Comparison of ENCODE assay signal across 38 cellular contexts in the genomic region with DNA sequence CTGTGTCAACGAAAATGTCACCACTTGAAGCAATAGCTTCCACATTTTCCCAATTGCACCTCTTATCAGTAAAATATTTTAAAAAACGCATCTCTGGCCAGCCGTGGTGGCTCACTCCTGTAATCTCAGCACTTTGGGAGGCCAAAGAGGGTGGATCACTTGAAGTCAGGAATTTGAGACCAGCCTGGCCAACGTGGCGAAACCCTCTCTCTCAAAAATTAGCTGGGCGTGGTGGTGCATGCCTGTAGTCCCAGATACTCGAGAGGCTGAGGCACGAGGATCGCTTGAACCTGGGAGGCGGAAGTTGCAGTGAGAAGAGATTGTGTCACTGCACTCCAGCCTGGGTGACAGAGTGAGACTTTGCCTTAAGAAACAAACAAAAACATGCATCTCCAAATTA.
"Had no signal": no experiment of that assay in that cellular context is flagged by ENCODE, and none has a peak within 500 bp of the region (broad histone marks: within the 10 kb centered on the region; RNA-seq: fewer than 3 reads in every experiment).

No MANE protein-coding gene starts in this region.

- H3K27me3 Mint-ChIP-seq: activated naive CD4-positive, alpha-beta T cell treated with anti-CD3 and anti-CD28 coated beads, Interleukin-2, amount 10 ng/mL, durations not matched to agents 7 days and 5 days; brain had no signal

- ATAC-seq: activated naive CD4-positive, alpha-beta T cell treated with anti-CD3 and anti-CD28 coated beads, Interleukin-2, amount 50 U/mL, for 72 hours; activated naive CD8-positive, alpha-beta T cell treated with anti-CD3 and anti-CD28 coated beads, Interleukin-2, amount 50 U/mL, for 24 hours; activated T-cell treated with anti-CD3 and anti-CD28 coated beads, Interleukin-2, amount 50 U/mL, for 4 hours; activated T-cell treated with anti-CD3 and anti-CD28 coated beads, Interleukin-2, amount 50 U/mL, for 72 hours; activated T-helper 17 cell treated with anti-CD3 and anti-CD28 coated beads, Interleukin-2, amount 50 U/mL, for 72 hours; body of pancreas had no signal

- H3K4me3 Mint-ChIP-seq: activated naive CD4-positive, alpha-beta T cell treated with anti-CD3 and anti-CD28 coated beads for 36 hours; activated naive CD4-positive, alpha-beta T cell treated with anti-CD3 and anti-CD28 coated beads, Interleukin-2, amount 10 ng/mL, durations not matched to agents 7 days and 5 days; activated naive CD4-positive, alpha-beta T cell treated with anti-CD3 and anti-CD28 coated beads, Interleukin-2, amount 50 U/mL, for 24 hours; activated naive CD8-positive, alpha-beta T cell; activated naive CD8-positive, alpha-beta T cell treated with anti-CD3 and anti-CD28 coated beads for 36 hours; activated naive CD8-positive, alpha-beta T cell treated with anti-CD3 and anti-CD28 coated beads, Interleukin-2, amount 10 ng/mL, durations not matched to agents 7 days and 5 days; activated naive CD8-positive, alpha-beta T cell treated with anti-CD3 and anti-CD28 coated beads, Interleukin-2, amount 50 U/mL, for 24 hours; activated T-cell treated with anti-CD3 and anti-CD28 coated beads, Interleukin-2, amount 50 U/mL, for 24 hours; activated T-cell treated with anti-CD3 and anti-CD28 coated beads, Interleukin-2, amount 50 U/mL, for 4 hours; activated T-cell treated with anti-CD3 and anti-CD28 coated beads, Interleukin-2, amount 50 U/mL, for 72 hours; activated T-helper 1 cell treated with anti-CD3 and anti-CD28 coated beads, Interleukin-12 subunit alpha, Interleukin-12 subunit beta, Interleukin-2, Interleukin-4 antibody, amounts not matched to agents 30 ng/mL and 10 ng/mL and 1 ng/mL, durations not matched to agents 14 hours and 24 hours and 36 hours; activated T-helper 17 cell treated with anti-CD3 and anti-CD28 coated beads, Interleukin-2, amount 50 U/mL, for 72 hours; brain; central memory CD8-positive, alpha-beta T cell had no signal

- H3K4me1 Mint-ChIP-seq: activated naive CD4-positive, alpha-beta T cell treated with anti-CD3 and anti-CD28 coated beads, Interleukin-2, amount 10 ng/mL, durations not matched to agents 7 days and 5 days; activated naive CD4-positive, alpha-beta T cell treated with anti-CD3 and anti-CD28 coated beads, Interleukin-2, amount 50 U/mL, for 24 hours; activated naive CD8-positive, alpha-beta T cell treated with anti-CD3 and anti-CD28 coated beads for 36 hours; activated naive CD8-positive, alpha-beta T cell treated with anti-CD3 and anti-CD28 coated beads, Interleukin-2, amount 10 ng/mL, durations not matched to agents 7 days and 5 days; activated naive CD8-positive, alpha-beta T cell treated with anti-CD3 and anti-CD28 coated beads, Interleukin-2, amount 50 U/mL, for 24 hours; activated T-helper 17 cell treated with anti-CD3 and anti-CD28 coated beads, Interleukin-2, amount 50 U/mL, for 72 hours; brain; central memory CD8-positive, alpha-beta T cell had no signal

- H3K36me3 ChIP-seq: adrenal gland, ascending aorta, brain microvascular endothelial cell, cardiac muscle cell had no signal

- H3K27ac ChIP-seq: adrenal gland, ascending aorta, body of pancreas, brain microvascular endothelial cell, breast epithelium, cardiac muscle cell had no signal

- H3K9me3 ChIP-seq: adrenal gland, body of pancreas had no signal

- DNase-seq: activated effector memory CD4-positive, alpha-beta T cell treated with anti-CD3 and anti-CD28 coated beads, Interleukin-2, amount 50 U/mL, for 16 hours; activated effector memory CD4-positive, alpha-beta T cell treated with Interleukin-2 at 50 U/mL for 16 hours; activated gamma-delta T cell; activated gamma-delta T cell treated with Interleukin-2 at 50 U/mL for 16 hours; activated naive CD4-positive, alpha-beta T cell; activated naive CD4-positive, alpha-beta T cell treated with anti-CD3 and anti-CD28 coated beads for 36 hours; activated naive CD4-positive, alpha-beta T cell treated with anti-CD3 and anti-CD28 coated beads, Interleukin-2, amount 10 ng/mL, durations not matched to agents 7 days and 5 days; activated naive CD4-positive, alpha-beta T cell treated with anti-CD3 and anti-CD28 coated beads, Interleukin-2, amount 50 U/mL, for 16 hours; activated naive CD4-positive, alpha-beta T cell treated with Interleukin-2 at 50 U/mL for 16 hours; activated naive CD8-positive, alpha-beta T cell treated with anti-CD3 and anti-CD28 coated beads for 36 hours; activated naive CD8-positive, alpha-beta T cell treated with anti-CD3 and anti-CD28 coated beads, Interleukin-2, amount 10 ng/mL, durations not matched to agents 7 days and 5 days; activated naive CD8-positive, alpha-beta T cell treated with anti-CD3 and anti-CD28 coated beads, Interleukin-2, amount 50 U/mL, for 24 hours; activated T-cell treated with anti-CD3 and anti-CD28 coated beads, Interleukin-2, amount 50 U/mL, for 1 hour; activated T-cell treated with anti-CD3 and anti-CD28 coated beads, Interleukin-2, amount 50 U/mL, for 24 hours; activated T-cell treated with anti-CD3 and anti-CD28 coated beads, Interleukin-2, amount 50 U/mL, for 4 hours; activated T-cell treated with anti-CD3 and anti-CD28 coated beads, Interleukin-2, amount 50 U/mL, for 48 hours; activated T-cell treated with anti-CD3 and anti-CD28 coated beads, Interleukin-2, amount 50 U/mL, for 72 hours; adrenal gland; amniotic stem cell; amygdala; anterior cingulate cortex; aorta; body of pancreas; brain microvascular endothelial cell; caudate nucleus; central memory CD4-positive, alpha-beta T cell; cerebellar nuclear complex had no signal

- H3K4me1 ChIP-seq: adrenal gland, ascending aorta, body of pancreas, breast epithelium had no signal

- H3K27ac Mint-ChIP-seq: activated naive CD4-positive, alpha-beta T cell treated with anti-CD3 and anti-CD28 coated beads for 36 hours; activated naive CD4-positive, alpha-beta T cell treated with anti-CD3 and anti-CD28 coated beads, Interleukin-2, amount 10 ng/mL, durations not matched to agents 7 days and 5 days; activated naive CD4-positive, alpha-beta T cell treated with anti-CD3 and anti-CD28 coated beads, Interleukin-2, amount 50 U/mL, for 24 hours; activated naive CD4-positive, alpha-beta T cell treated with anti-CD3 and anti-CD28 coated beads, Interleukin-2, amount 50 U/mL, for 72 hours; activated naive CD8-positive, alpha-beta T cell; activated naive CD8-positive, alpha-beta T cell treated with anti-CD3 and anti-CD28 coated beads for 36 hours; activated naive CD8-positive, alpha-beta T cell treated with anti-CD3 and anti-CD28 coated beads, Interleukin-2, amount 10 ng/mL, durations not matched to agents 7 days and 5 days; activated naive CD8-positive, alpha-beta T cell treated with anti-CD3 and anti-CD28 coated beads, Interleukin-2, amount 50 U/mL, for 24 hours; activated T-cell treated with anti-CD3 and anti-CD28 coated beads, Interleukin-2, amount 50 U/mL, for 24 hours; activated T-cell treated with anti-CD3 and anti-CD28 coated beads, Interleukin-2, amount 50 U/mL, for 72 hours; activated T-helper 1 cell treated with anti-CD3 and anti-CD28 coated beads, Interleukin-12 subunit alpha, Interleukin-12 subunit beta, Interleukin-2, Interleukin-4 antibody, amounts not matched to agents 30 ng/mL and 10 ng/mL and 1 ng/mL, durations not matched to agents 14 hours and 24 hours and 36 hours; activated T-helper 17 cell treated with anti-CD3 and anti-CD28 coated beads, Interleukin-2, amount 50 U/mL, for 72 hours; activated T-helper 2 cell treated with anti-CD3 and anti-CD28 coated beads, Interferon-gamma antibody, Interleukin-2, Interleukin-4, amounts not matched to agents 10 μg/mL and 5 μg/mL and 100 μg/mL, durations not matched to agents 14 hours and 24 hours and 36 hours; brain had no signal

- H3K4me3 ChIP-seq: adrenal gland, ascending aorta, body of pancreas, breast epithelium, cardiac muscle cell had no signal

- H3K27me3 ChIP-seq: adrenal gland, ascending aorta, body of pancreas, brain microvascular endothelial cell, breast epithelium, cardiac muscle cell had no signal

- H3K36me3 Mint-ChIP-seq: activated naive CD4-positive, alpha-beta T cell treated with anti-CD3 and anti-CD28 coated beads, Interleukin-2, amount 10 ng/mL, durations not matched to agents 7 days and 5 days; activated naive CD4-positive, alpha-beta T cell treated with anti-CD3 and anti-CD28 coated beads, Interleukin-2, amount 50 U/mL, for 24 hours; activated naive CD4-positive, alpha-beta T cell treated with anti-CD3 and anti-CD28 coated beads, Interleukin-2, amount 50 U/mL, for 72 hours; activated naive CD8-positive, alpha-beta T cell treated with anti-CD3 and anti-CD28 coated beads for 36 hours; activated naive CD8-positive, alpha-beta T cell treated with anti-CD3 and anti-CD28 coated beads, Interleukin-2, amount 10 ng/mL, durations not matched to agents 7 days and 5 days; brain had no signal
